Comparison of ENCODE assay signal across 17 cellular contexts in the genomic region with DNA sequence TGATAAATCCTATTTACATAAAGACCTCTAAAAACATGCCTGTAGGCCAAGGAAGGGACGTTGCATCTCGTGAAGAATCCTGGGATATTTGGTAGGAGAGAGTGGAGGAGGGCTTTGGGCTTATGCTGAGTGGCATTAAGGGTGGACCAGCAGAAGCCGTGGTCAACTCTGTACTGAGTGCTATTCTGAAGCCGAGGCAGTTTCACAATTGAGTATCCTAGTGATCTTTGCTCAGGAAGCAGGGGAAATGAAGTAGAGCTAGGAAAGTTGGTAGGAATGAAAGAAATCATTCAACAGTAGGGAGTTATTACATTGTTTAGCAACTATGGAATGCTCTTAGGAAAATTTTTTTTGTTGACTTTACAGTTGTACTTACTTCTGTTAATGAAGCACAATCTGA. TPM values are rescaled to one million over a fixed set of nuclear protein-coding genes. Genes with fewer than 3 reads are reported as not detected.
"Had no signal": no experiment of that assay in that cellular context is flagged by ENCODE, and none has a peak within 500 bp of the region (broad histone marks: within the 10 kb centered on the region; RNA-seq: fewer than 3 reads in every experiment).

No MANE protein-coding gene starts in this region.

- H3K4me3 Mint-ChIP-seq: activated CD4-positive, alpha-beta T cell treated with anti-CD3 and anti-CD28 coated beads for 36 hours; activated CD8-positive, alpha-beta T cell treated with anti-CD3 and anti-CD28 coated beads, Interleukin-2, amount 10 ng/mL, durations not matched to agents 7 days and 5 days; activated T-helper 1 cell treated with anti-CD3 and anti-CD28 coated beads, Interleukin-12 subunit alpha, Interleukin-12 subunit beta, Interleukin-2, Interleukin-4 antibody, amounts not matched to agents 30 ng/mL and 10 ng/mL and 1 ng/mL, durations not matched to agents 14 hours and 24 hours and 36 hours; stimulated activated memory B cell treated with anti-CD40 and anti-IgM and Interleukin-4, amounts not matched to agents 10 μg/mL and 1 μg/mL and 100 μg/mL, for 72 hours; T-cell had no signal

- H3K36me3 ChIP-seq: cardiac muscle cell, esophagus squamous epithelium, left ventricle myocardium inferior, right atrium auricular region, transverse colon had no signal

- H3K4me1 ChIP-seq: left ventricle myocardium inferior, right atrium auricular region had no signal

- H3K27ac Mint-ChIP-seq: activated CD4-positive, alpha-beta T cell treated with anti-CD3 and anti-CD28 coated beads for 36 hours; activated CD8-positive, alpha-beta T cell treated with anti-CD3 and anti-CD28 coated beads, Interleukin-2, amount 10 ng/mL, durations not matched to agents 7 days and 5 days; activated T-helper 1 cell treated with anti-CD3 and anti-CD28 coated beads, Interleukin-12 subunit alpha, Interleukin-12 subunit beta, Interleukin-2, Interleukin-4 antibody, amounts not matched to agents 30 ng/mL and 10 ng/mL and 1 ng/mL, durations not matched to agents 14 hours and 24 hours and 36 hours; T-cell had no signal

- ATAC-seq: activated CD4-positive, alpha-beta T cell treated with anti-CD3 and anti-CD28 coated beads for 36 hours; activated CD8-positive, alpha-beta T cell treated with anti-CD3 and anti-CD28 coated beads, Interleukin-2, amount 10 ng/mL, durations not matched to agents 7 days and 5 days; foreskin keratinocyte; stimulated activated memory B cell treated with anti-CD40 and anti-IgM and Interleukin-4, amounts not matched to agents 10 μg/mL and 1 μg/mL and 100 μg/mL, for 72 hours; T-cell had no signal

- H3K27me3 Mint-ChIP-seq: activated CD4-positive, alpha-beta T cell treated with anti-CD3 and anti-CD28 coated beads for 36 hours; stimulated activated memory B cell treated with anti-CD40 and anti-IgM and Interleukin-4, amounts not matched to agents 10 μg/mL and 1 μg/mL and 100 μg/mL, for 72 hours; T-cell had no signal

- H3K27ac ChIP-seq: cardiac muscle cell, esophagus squamous epithelium, foreskin keratinocyte, left ventricle myocardium inferior, right atrium auricular region, VCaP had no signal

- DNase-seq: activated CD4-positive, alpha-beta T cell treated with anti-CD3 and anti-CD28 coated beads for 36 hours; activated CD8-positive, alpha-beta memory T cell treated with anti-CD3 and anti-CD28 coated beads, Interleukin-2, amount 50 U/mL, for 48 hours; activated CD8-positive, alpha-beta T cell treated with anti-CD3 and anti-CD28 coated beads, Interleukin-2, amount 10 ng/mL, durations not matched to agents 7 days and 5 days; activated naive CD4-positive, alpha-beta T cell; esophagus squamous epithelium; foreskin keratinocyte; left ventricle myocardium inferior; stimulated activated CD4-positive, alpha-beta T cell treated with anti-CD3 and anti-CD28 coated beads, Interleukin-1b, Interleukin-23, amount 100 ng/mL, for 48 hours; T-cell; T1000; transverse colon had no signal

- H3K9me3 ChIP-seq: esophagus squamous epithelium, right atrium auricular region, transverse colon had no signal

- H3K27me3 ChIP-seq: cardiac muscle cell, esophagus squamous epithelium, foreskin keratinocyte, right atrium auricular region, transverse colon had no signal

- H3K4me3 ChIP-seq: cardiac muscle cell, esophagus squamous epithelium, left ventricle myocardium inferior, right atrium auricular region, transverse colon had no signal

- H3K9me3 Mint-ChIP-seq: stimulated activated memory B cell treated with anti-CD40 and anti-IgM and Interleukin-4, amounts not matched to agents 10 μg/mL and 1 μg/mL and 100 μg/mL, for 72 hours; T-cell had no signal

RNA-seq across cellular contexts. Expression of a gene that starts 24.2 kb away (rescaled TPM):
- total RNA-seq: myocyte had no signal
